11 cellular contexts compared by ENCODE assay signal in genomic region chr10:70432101-70432500, GRCh38. TPM values are rescaled to one million over a fixed set of nuclear protein-coding genes. Genes with fewer than 3 reads are reported as not detected.
DNase-seq lines count a peak whose midpoint lies in the region; ATAC-seq and TF ChIP-seq lines count a peak whose summit lies in the region.
"Had no signal": no experiment of that assay in that cellular context is flagged by ENCODE, and none has a peak within 500 bp of the region (broad histone marks: within the 10 kb centered on the region; RNA-seq: fewer than 3 reads in every experiment).

No MANE protein-coding gene starts in this region.

- H3K27ac ChIP-seq in breast epithelium: peak overlapping the region; percentile 80 to 92
- peak overlapping the region; percentile 64 for H3K27ac ChIP-seq in naive thymus-derived CD4-positive, alpha-beta T cell (ENCODE audit: low read depth, low read length)
- peak overlapping the region; percentile 77 to 78 for H3K27ac ChIP-seq in uterus

- H3K27me3 Mint-ChIP-seq in MCF 10A (ENCODE audit: insufficient read depth, unreplicated experiment) (no peaks in the 10 kb centered on the region), endothelial cell (ENCODE audit: unreplicated experiment) (peaks cover 4% of the 10 kb centered on the region)
- H3K27me3 Mint-ChIP-seq in naive thymus-derived CD4-positive, alpha-beta T cell: peaks cover 0 to 6% (median 0%) of the 10 kb centered on the region in 5 donors

- CTCF ChIA-PET in MCF 10A (lab: Yijun Ruan, JAX): interaction anchor here (0.6 to 1.4 kb wide), 4 partner anchors 29 to 925 kb away, joined by 3 to 4 read pairs (median 3); no protein-coding TSS in a partner anchor
- CTCF ChIA-PET in naive thymus-derived CD4-positive, alpha-beta T cell (lab: Charles Lee): no interaction called here

- H3K4me3 Mint-ChIP-seq in MCF 10A (ENCODE audit: unreplicated experiment) (no peak overlapping the region), endothelial cell (ENCODE audit: unreplicated experiment) (no peak overlapping the region)
- peak overlapping the region; percentile 77 to 87 (median 82) for H3K4me3 Mint-ChIP-seq in naive thymus-derived CD4-positive, alpha-beta T cell

- no peak for ATAC-seq in naive thymus-derived CD4-positive, alpha-beta T cell

- H3K4me1 Mint-ChIP-seq in MCF 10A (ENCODE audit: insufficient read depth, unreplicated experiment) (no peaks in the 10 kb centered on the region), endothelial cell (ENCODE audit: unreplicated experiment) (peaks cover 7% of the 10 kb centered on the region)
- peaks cover 11 to 39% (median 35%) of the 10 kb centered on the region in 7 donors for H3K4me1 Mint-ChIP-seq in naive thymus-derived CD4-positive, alpha-beta T cell

- DNase-seq in breast epithelium (ENCODE audit: low spot score in 2 of 2) (peak in 1 of 2 donors; percentile 61), MCF 10A (ENCODE audit: unreplicated experiment) (no peak), endothelial cell (ENCODE audit: low spot score) (no peak), uterus (no peak), KBM-7 (no peak), cerebellum (ENCODE audit: low spot score) (no peak), dedifferentiated amniotic fluid mesenchymal stem cell (ENCODE audit: extremely low spot score) (no peak)
- DNase-seq in naive thymus-derived CD4-positive, alpha-beta T cell: no peak
- DNase-seq: stimulated activated CD4-positive, alpha-beta T cell treated with anti-CD3 and anti-CD28 coated beads, Interleukin-4, amount 100 ng/mL, for 1 hour had no signal

- TF ChIP-seq POLR2A in breast epithelium (IDR thresholded peaks at IDR 0.05) (no peak), uterus (IDR thresholded peaks at IDR 0.05) (no peak)

- no peaks in the 10 kb centered on the region for H3K9me3 Mint-ChIP-seq in MCF 10A (ENCODE audit: unreplicated experiment)
- no peaks in the 10 kb centered on the region for H3K9me3 Mint-ChIP-seq in endothelial cell (ENCODE audit: unreplicated experiment)
- no peaks in the 10 kb centered on the region for H3K9me3 Mint-ChIP-seq in naive thymus-derived CD4-positive, alpha-beta T cell

- peaks cover 16% of the 10 kb centered on the region for H3K36me3 Mint-ChIP-seq in MCF 10A (ENCODE audit: insufficient read depth, unreplicated experiment)
- H3K36me3 Mint-ChIP-seq in endothelial cell (ENCODE audit: low read depth, unreplicated experiment): peaks cover 4% of the 10 kb centered on the region
- H3K36me3 Mint-ChIP-seq in naive thymus-derived CD4-positive, alpha-beta T cell: peaks cover 0 to 12% (median 4%) of the 10 kb centered on the region in 5 donors

- H3K4me1 ChIP-seq in breast epithelium: peaks cover 0 to 13% of the 10 kb centered on the region in 2 donors
- peaks cover 0 to 18% of the 10 kb centered on the region in 2 donors for H3K4me1 ChIP-seq in naive thymus-derived CD4-positive, alpha-beta T cell (ENCODE audit: control insufficient read depth in 2 of 2, insufficient read depth in 2 of 2, low read length in 2 of 2)
- peaks cover 0 to 7% of the 10 kb centered on the region in 2 donors for H3K4me1 ChIP-seq in uterus

- H3K4me3 ChIP-seq in breast epithelium (no peak overlapping the region), uterus (no peak overlapping the region)
- no peak overlapping the region for H3K4me3 ChIP-seq in naive thymus-derived CD4-positive, alpha-beta T cell (ENCODE audit: low read length)

- H3K36me3 ChIP-seq in breast epithelium (no peaks in the 10 kb centered on the region), uterus (no peaks in the 10 kb centered on the region)
- no peaks in the 10 kb centered on the region for H3K36me3 ChIP-seq in naive thymus-derived CD4-positive, alpha-beta T cell (ENCODE audit: control insufficient read depth in 2 of 3, insufficient read depth in 3 of 3, low read length in 3 of 3)

- no peaks in the 10 kb centered on the region for H3K9me3 ChIP-seq in breast epithelium
- no peaks in the 10 kb centered on the region for H3K9me3 ChIP-seq in naive thymus-derived CD4-positive, alpha-beta T cell (ENCODE audit: control insufficient read depth in 2 of 3, low read length in 3 of 3)
- no peaks in the 10 kb centered on the region for H3K9me3 ChIP-seq in uterus

- intact Hi-C loops in breast epithelium (cut with DNase I; ENCODE audit: low total_unique reads) (no loop called here), MCF 10A (cut with micrococcal nuclease) (no loop called here), uterus (cut with DNase I; ENCODE audit: low total_unique reads) (no loop called here)
- intact Hi-C loops in naive thymus-derived CD4-positive, alpha-beta T cell (cut with micrococcal nuclease): loop anchor here in 1 of 2 donors (2.0 kb wide), 1 partner anchor 27 kb away; the partner anchor contains the start of gene EIF4EBP2

- H3K27ac Mint-ChIP-seq in MCF 10A (ENCODE audit: low read depth, unreplicated experiment) (no peak overlapping the region), endothelial cell (ENCODE audit: unreplicated experiment) (peak overlapping the region; percentile 8)
- peak overlapping the region; percentile 55 to 97 (median 85) for H3K27ac Mint-ChIP-seq in naive thymus-derived CD4-positive, alpha-beta T cell

- POLR2A ChIA-PET in MCF 10A (lab: Yijun Ruan, JAX): interaction anchor here (0.9 to 1.5 kb wide), 2 partner anchors 15 to 30 kb away, joined by 3 to 4 read pairs; no protein-coding TSS in a partner anchor
- POLR2A ChIA-PET in naive thymus-derived CD4-positive, alpha-beta T cell (lab: Charles Lee): interaction anchor here (2.3 kb wide), 1 partner anchor 28 kb away, joined by 9 read pairs; the partner anchor contains the start of gene EIF4EBP2

- H3K27me3 ChIP-seq in breast epithelium (no peaks in the 10 kb centered on the region), uterus (no peaks in the 10 kb centered on the region)
- no peaks in the 10 kb centered on the region for H3K27me3 ChIP-seq in naive thymus-derived CD4-positive, alpha-beta T cell (ENCODE audit: control insufficient read depth in 2 of 2, insufficient read depth in 2 of 2, low read length in 2 of 2)

- in situ Hi-C loops in KBM-7 (cut with MboI; ENCODE audit: low pct_unique_long_range_greater_than_20kb, low sequenced_read_pairs): no loop called here

- BruUV-seq in MCF 10A (replicated peaks; lab: Mats Ljungman, UMichigan): no TSS peak

- TF ChIP-seq CTCF in breast epithelium (IDR thresholded peaks at IDR 0.05): no peak
- no peak for TF ChIP-seq CTCF in MCF 10A (IDR thresholded peaks at IDR 0.05; ENCODE audit: unreplicated experiment)
- no peak for TF ChIP-seq CTCF in endothelial cell (IDR thresholded peaks at IDR 0.05; ENCODE audit: unreplicated experiment)
- no peak for TF ChIP-seq CTCF in uterus (IDR thresholded peaks at IDR 0.05)

RNA-seq across cellular contexts. Expression of gene NODAL, which starts 9.4 kb away (rescaled TPM):
- not detected for total RNA-seq in breast epithelium
- total RNA-seq in MCF 10A (2022): not detected in 2 replicates
- total RNA-seq in endothelial cell (ENCODE audit: unreplicated experiment): 1.5 TPM
- not detected for total RNA-seq in naive thymus-derived CD4-positive, alpha-beta T cell
- not detected for polyA plus RNA-seq in naive thymus-derived CD4-positive, alpha-beta T cell
- not detected for total RNA-seq in uterus
- 1.00 TPM for total RNA-seq in cerebellum
- total RNA-seq: dermis microvascular lymphatic vessel endothelial cell had no signal
- polyA plus RNA-seq: neural cell had no signal

RNA-seq across cellular contexts. Expression of gene EIF4EBP2, which starts 28.2 kb away (rescaled TPM):
- total RNA-seq in breast epithelium (100 to 1,000 TPM in 1 of 3 donors, 10 to 100 TPM in 2; 76.0 to 192 (median 80.5) TPM), MCF 10A (2022) (21.2 and 26.1 TPM in 2 replicates), endothelial cell (ENCODE audit: unreplicated experiment) (146 TPM), uterus (10 to 100 TPM; 26.9 to 70.3 (median 46.3) TPM), cerebellum (63.2 TPM)
- total RNA-seq in naive thymus-derived CD4-positive, alpha-beta T cell: 10 to 100 TPM; 33.5 to 52.1 (median 45.2) TPM
- polyA plus RNA-seq in naive thymus-derived CD4-positive, alpha-beta T cell: 10 to 100 TPM; 52.5 to 54.3 TPM

RNA-seq across cellular contexts. Expression of gene PALD1, which starts 46.5 kb away (rescaled TPM):
- total RNA-seq in breast epithelium (1 to 10 TPM; 1.9 to 7.5 (median 5.9) TPM), MCF 10A (2022) (0.12 TPM in 1 of 2 replicates, not detected in the other), endothelial cell (ENCODE audit: unreplicated experiment) (166 TPM), uterus (10 to 100 TPM in 2 of 4 donors, 1 to 10 TPM in 2; 1.8 to 21.6 (median 10.3) TPM), cerebellum (11.3 TPM)
- total RNA-seq in naive thymus-derived CD4-positive, alpha-beta T cell: under 1 TPM; 0.08 to 0.39 (median 0.19) TPM
- polyA plus RNA-seq in naive thymus-derived CD4-positive, alpha-beta T cell: under 1 TPM in 1 of 2 donors, not detected in 1; 0.10 TPM

RNA-seq across cellular contexts. Expression of gene LRRC20, which starts 49.7 kb away (rescaled TPM):
- 1 to 10 TPM; 3.9 to 5.3 (median 4.4) TPM for total RNA-seq in breast epithelium
- 1.1 and 1.5 TPM in 2 replicates for total RNA-seq in MCF 10A (2022)
- total RNA-seq in endothelial cell (ENCODE audit: unreplicated experiment): 9.2 TPM
- 1 to 10 TPM; 3.0 to 9.6 (median 3.3) TPM for total RNA-seq in naive thymus-derived CD4-positive, alpha-beta T cell
- 1 to 10 TPM; 3.5 to 3.8 TPM for polyA plus RNA-seq in naive thymus-derived CD4-positive, alpha-beta T cell
- total RNA-seq in uterus: 10 to 100 TPM in 1 of 4 donors, 1 to 10 TPM in 2, under 1 TPM in 1; 0.29 to 12.1 (median 3.8) TPM
- 9.5 TPM for total RNA-seq in cerebellum

Comparison
In these comparisons a context has a peak if more than half of its experiments do, and no peak if none do; other contexts are left out.
1. H3K4me3 Mint-ChIP-seq: peak in naive thymus-derived CD4-positive, alpha-beta T cell (10 of 10); none in MCF 10A (single experiment) and endothelial cell (single experiment).
2. Peak in every context shown above with its lines, with median percentiles within 50 percentile points of each other: H3K27ac ChIP-seq.